ENCODE assay signal across 8 cellular contexts in genomic region chr2:190718652-190719526, GRCh38.
DNase-seq lines count a peak whose midpoint lies in the region; ATAC-seq and TF ChIP-seq lines count a peak whose summit lies in the region.

No MANE protein-coding gene starts in this region.

- peak; percentile 99 for DNase-seq in A172 (ENCODE audit: low spot score)
- DNase-seq in T-helper 17 cell: no peak
- DNase-seq in epithelial cell of proximal tubule (ENCODE audit: low read depth): peak; percentile 93
- no peak for DNase-seq in smooth muscle cell (lab: John Stamatoyannopoulos, UW; ENCODE audit: unreplicated experiment)
- no peak for DNase-seq in central memory CD4-positive, alpha-beta T cell
- no peak for DNase-seq in NAMALWA (ENCODE audit: low spot score)

- peaks cover 26% of the 10 kb centered on the region for H3K27me3 Mint-ChIP-seq in T-helper 17 cell

- peak overlapping the region; percentile 53 for H3K4me3 Mint-ChIP-seq in T-helper 17 cell

- H3K4me3 ChIP-seq in epithelial cell of proximal tubule (ENCODE audit: low read depth, low read length): no peak overlapping the region
- H3K4me3 ChIP-seq in smooth muscle cell: no peak overlapping the region

- TF ChIP-seq CTCF in epithelial cell of proximal tubule (conservative IDR thresholded peaks at IDR 0.05; ENCODE audit: low read depth, low read length) (peak; percentile 3), smooth muscle cell (IDR thresholded peaks at IDR 0.05; ENCODE audit: borderline replicate concordance, insufficient read depth, poor library complexity, severe bottlenecking) (no peak)

- H3K36me3 ChIP-seq in smooth muscle cell (ENCODE audit: low read depth): no peaks in the 10 kb centered on the region

- H3K27ac ChIP-seq in smooth muscle cell (ENCODE audit: low read depth): peak overlapping the region; percentile 37

- no peaks in the 10 kb centered on the region for H4K20me1 ChIP-seq in smooth muscle cell (ENCODE audit: low read depth)

- H3K4me1 ChIP-seq in smooth muscle cell (ENCODE audit: low read depth): peaks cover 10% of the 10 kb centered on the region

- ATAC-seq in GM18861 (IDR thresholded peaks at IDR 0.05; ENCODE audit: unreplicated experiment): peak; percentile 54
- ATAC-seq in HG03025 (IDR thresholded peaks at IDR 0.05; ENCODE audit: low FRiP score, unreplicated experiment): peak; percentile 45
- peak; percentile 68 for ATAC-seq in T-helper 17 cell

- no peak overlapping the region for H3K9ac ChIP-seq in smooth muscle cell (ENCODE audit: low read depth)

- H2AFZ ChIP-seq in smooth muscle cell (ENCODE audit: low read depth): no peak overlapping the region

- no peaks in the 10 kb centered on the region for H3K79me2 ChIP-seq in smooth muscle cell (ENCODE audit: low read depth)

- H3K4me2 ChIP-seq in smooth muscle cell: no peak overlapping the region

- H3K4me1 Mint-ChIP-seq in T-helper 17 cell: peaks cover 27% of the 10 kb centered on the region

- H3K9me3 ChIP-seq in T-helper 17 cell (ENCODE audit: control insufficient read depth, low read length, poor library complexity, severe bottlenecking): no peaks in the 10 kb centered on the region
- H3K9me3 ChIP-seq in smooth muscle cell (replicated peaks; ENCODE audit: low read depth): no peaks in the 10 kb centered on the region

- peaks cover 7% of the 10 kb centered on the region for H3F3A ChIP-seq in smooth muscle cell (ENCODE audit: low read depth)

- peak overlapping the region; percentile 60 for H3K27ac Mint-ChIP-seq in T-helper 17 cell

- H3K27me3 ChIP-seq in smooth muscle cell (ENCODE audit: low read depth): no peaks in the 10 kb centered on the region

- H3K36me3 Mint-ChIP-seq in T-helper 17 cell (ENCODE audit: low read depth): peaks cover 2% of the 10 kb centered on the region

- WGBS in smooth muscle cell (ENCODE audit: low lambda C conversion rate): 56% methylated on average over 7 of the region's 7 CpGs

Comparison
In these comparisons a context has a peak if more than half of its experiments do, and no peak if none do; other contexts are left out.
1. DNase-seq: peak in A172 (single experiment) and epithelial cell of proximal tubule (single experiment); none in T-helper 17 cell (0 of 3), smooth muscle cell (single experiment), central memory CD4-positive, alpha-beta T cell (single experiment) and NAMALWA (single experiment).
2. Peak in every context shown above with its lines, with median percentiles within 50 percentile points of each other: ATAC-seq.